In the genomic region with DNA sequence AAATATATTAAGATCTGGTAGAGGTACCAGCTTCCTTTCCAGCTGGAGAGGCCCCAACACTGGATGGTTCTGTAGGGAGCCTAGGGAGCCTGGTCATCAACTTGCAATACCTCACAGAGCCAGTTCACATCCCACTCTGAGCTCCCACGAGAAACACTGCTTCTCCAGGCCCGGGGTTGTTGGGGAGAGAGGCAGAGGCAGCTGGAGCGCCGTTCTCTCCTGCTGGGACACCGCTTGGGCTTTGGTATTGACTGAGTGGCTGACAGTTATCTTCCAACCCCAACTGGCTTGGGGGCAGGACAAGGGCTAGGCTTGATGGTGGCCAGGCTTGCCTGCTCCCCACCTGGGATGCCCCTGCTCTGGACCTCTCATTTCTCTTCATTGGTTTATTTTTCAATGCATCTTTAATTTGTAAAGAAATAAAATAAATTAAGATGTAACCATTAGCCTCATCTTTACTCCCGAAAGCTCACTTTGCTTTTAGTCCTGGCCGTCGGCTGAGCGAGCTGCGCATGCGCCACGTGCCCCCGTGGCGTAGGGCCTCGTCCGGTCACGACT, we compare ENCODE assay signal across 8 cellular contexts. TPM values are rescaled to one million over a fixed set of nuclear protein-coding genes. Genes with fewer than 3 reads are reported as not detected.
A peak's percentile ranks its signal among the peaks of the same experiment; 100 is the strongest.
DNase-seq lines count a peak whose midpoint lies in the region; ATAC-seq and TF ChIP-seq lines count a peak whose summit lies in the region.

No MANE protein-coding gene starts in this region.

- H3K4me1 Mint-ChIP-seq in memory B cell: peaks cover 41% of the 10 kb centered on the region

- H3K4me3 ChIP-seq in WI38 (ENCODE audit: low read depth, low read length): peak overlapping the region; percentile 78

- peak overlapping the region; percentile 84 for H3K27ac Mint-ChIP-seq in memory B cell

- no peak for TF ChIP-seq CTCF in WI38 (IDR thresholded peaks at IDR 0.05; ENCODE audit: low read depth, low read length)

- no peaks in the 10 kb centered on the region for H3K27me3 Mint-ChIP-seq in memory B cell

- ATAC-seq in GM19395 (IDR thresholded peaks at IDR 0.05; ENCODE audit: unreplicated experiment): peak; percentile 18
- peak; percentile 34 for ATAC-seq in memory B cell (ENCODE audit: low read depth)

- peaks cover 24% of the 10 kb centered on the region for H3K36me3 Mint-ChIP-seq in memory B cell

- DNase-seq in COLO668 (lab: John Stamatoyannopoulos, UW; ENCODE audit: unreplicated experiment): peak; percentile 12
- DNase-seq in HuH-7 (ENCODE audit: low spot score): peak; percentile 63
- peak; percentile 71 to 84 for DNase-seq in dermis microvascular lymphatic vessel endothelial cell (ENCODE audit: low read depth in 2 of 2)
- DNase-seq in memory B cell (ENCODE audit: low spot score in 2 of 2): peak in 1 of 2 donors; percentile 70
- peak; percentile 68 for DNase-seq in stimulated activated CD8-positive, alpha-beta memory T cell treated with anti-CD3 and anti-CD28 coated beads, Interleukin-2, amount 100 ng/mL, for 1 hour (ENCODE audit: low read depth in 2 of 2)
- no peak for DNase-seq in NOMO-1 (lab: John Stamatoyannopoulos, UW; ENCODE audit: unreplicated experiment in 2 of 2)

- H3K4me3 Mint-ChIP-seq in memory B cell: peak overlapping the region; percentile 84

- no peaks in the 10 kb centered on the region for H3K9me3 Mint-ChIP-seq in memory B cell

RNA-seq across cellular contexts. Expression of a gene that starts 10.0 kb away (rescaled TPM):
- 18.1 and 25.3 TPM in 2 replicates for total RNA-seq in dermis microvascular lymphatic vessel endothelial cell

RNA-seq across cellular contexts. Expression of a gene that starts 13.6 kb away (rescaled TPM):
- 37.7 and 55.0 TPM in 2 replicates for total RNA-seq in dermis microvascular lymphatic vessel endothelial cell

RNA-seq across cellular contexts. Expression of a gene that starts 27.6 kb away (rescaled TPM):
- total RNA-seq in dermis microvascular lymphatic vessel endothelial cell: 48.4 and 58.4 TPM in 2 replicates

RNA-seq across cellular contexts. Expression of a gene that starts 39.6 kb away (rescaled TPM):
- 3.7 and 7.6 TPM in 2 replicates for total RNA-seq in dermis microvascular lymphatic vessel endothelial cell

Comparison
In these comparisons a context has a peak if more than half of its experiments do, and no peak if none do; other contexts are left out.
1. DNase-seq: peak in COLO668 (single experiment), HuH-7 (single experiment), dermis microvascular lymphatic vessel endothelial cell (2 of 2) and stimulated activated CD8-positive, alpha-beta memory T cell treated with anti-CD3 and anti-CD28 coated beads, Interleukin-2, amount 100 ng/mL, for 1 hour (2 of 2); none in NOMO-1 (0 of 2).